Comparison of ENCODE assay signal across 8 cellular contexts in the genomic region with DNA sequence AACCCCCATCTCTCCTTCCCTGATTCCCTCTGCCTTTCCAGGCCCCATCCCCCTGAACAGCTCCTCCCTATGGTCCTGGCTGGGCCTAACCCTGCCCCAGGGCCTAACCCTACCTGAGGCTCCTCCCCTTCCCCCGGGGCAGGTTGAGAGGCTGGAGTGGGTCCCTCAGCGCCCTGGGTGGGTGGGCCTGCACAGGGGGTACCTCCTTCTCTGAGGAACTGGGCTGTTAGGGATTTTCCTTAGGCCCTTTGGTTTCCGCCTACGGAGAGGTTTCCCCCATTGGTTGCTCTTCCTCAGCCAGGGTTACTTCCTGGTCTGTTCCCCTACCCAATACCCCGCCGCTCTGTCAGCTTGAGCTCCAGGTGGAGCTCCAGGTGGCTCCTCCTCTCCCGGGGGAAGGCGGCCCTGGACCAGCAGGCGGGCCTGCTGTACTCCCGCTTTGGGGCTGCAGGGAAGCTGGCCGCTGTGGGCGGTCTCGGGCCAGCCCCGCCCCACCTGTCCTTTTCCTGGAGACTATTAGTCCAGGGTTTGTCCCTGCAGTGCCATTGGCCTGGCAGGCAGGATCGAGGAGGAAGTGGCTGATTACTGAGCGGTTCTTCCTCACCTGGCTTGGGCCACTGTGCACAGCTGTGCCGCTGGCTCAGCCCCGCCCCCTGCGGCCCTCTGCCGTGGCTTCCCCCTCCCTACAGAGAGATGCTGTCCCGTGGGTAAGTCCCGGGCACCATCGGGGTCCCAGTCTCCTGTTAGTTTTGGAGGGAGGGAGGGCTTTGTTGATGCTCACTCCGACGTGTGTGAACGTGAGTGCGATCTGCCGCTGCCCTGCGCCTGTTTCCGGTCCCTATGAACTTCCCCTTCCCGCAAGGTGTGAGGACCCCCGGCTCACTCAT.
DNase-seq lines count a peak whose midpoint lies in the region; ATAC-seq and TF ChIP-seq lines count a peak whose summit lies in the region.

No MANE protein-coding gene starts in this region.

- peak; percentile 95 for DNase-seq in DMS79 treated with DMSO at 0.1 percent for 48 hours (lab: John Stamatoyannopoulos, UW)
- DNase-seq in NCI-H526 (lab: John Stamatoyannopoulos, UW) = peak; percentile 96 to 98
- peak; percentile 88 for DNase-seq in activated naive CD4-positive, alpha-beta T cell treated with anti-CD3 and anti-CD28 coated beads, Interleukin-2, amount 10 ng/mL, durations not matched to agents 7 days and 5 days
- peak; percentile 62 to 80 for DNase-seq in stimulated activated CD4-positive, alpha-beta T cell treated with anti-CD3 and anti-CD28 coated beads, Interleukin-2, amount 100 ng/mL, for 24 hours

- H3K9me3 Mint-ChIP-seq in activated naive CD4-positive, alpha-beta T cell treated with anti-CD3 and anti-CD28 coated beads, Interleukin-2, amount 10 ng/mL, durations not matched to agents 7 days and 5 days = no peaks in the 10 kb centered on the region

- H3K27ac ChIP-seq in HEK293 (ENCODE audit: extremely low read depth, low read depth, low read length) = peak overlapping the region; percentile 50

- peak; percentile 27; the same call in 1 of the 2 replicates for TF ChIP-seq CTCF in HEK293 (tag by site-specific recombination; IDR thresholded peaks at IDR 0.05)

- H3K36me3 Mint-ChIP-seq in activated naive CD4-positive, alpha-beta T cell treated with anti-CD3 and anti-CD28 coated beads, Interleukin-2, amount 10 ng/mL, durations not matched to agents 7 days and 5 days = peaks cover 13% of the 10 kb centered on the region

- peaks cover 0 to 15% of the 10 kb centered on the region in 2 experiments; a peak in 1 of 3 replicates for H3K36me3 ChIP-seq in HEK293 (ENCODE audit: control insufficient read depth in 2 of 2, insufficient read depth in 1 of 2, low read length in 2 of 2)

- H3K4me3 Mint-ChIP-seq in activated naive CD4-positive, alpha-beta T cell treated with anti-CD3 and anti-CD28 coated beads, Interleukin-2, amount 10 ng/mL, durations not matched to agents 7 days and 5 days = peak overlapping the region; percentile 84

- ATAC-seq in GM21717 (IDR thresholded peaks at IDR 0.05; ENCODE audit: unreplicated experiment) = no peak
- no peak for ATAC-seq in GM21515 (IDR thresholded peaks at IDR 0.05; ENCODE audit: unreplicated experiment)

- peak overlapping the region; percentile 53 for H3K4me3 ChIP-seq in HEK293 (ENCODE audit: low read depth, low read length)
- H3K4me3 ChIP-seq in iPS-18c (ENCODE audit: insufficient read depth, low read depth, low read length) = peak overlapping the region; percentile 67

- peaks cover 82% of the 10 kb centered on the region for H3K4me1 Mint-ChIP-seq in activated naive CD4-positive, alpha-beta T cell treated with anti-CD3 and anti-CD28 coated beads, Interleukin-2, amount 10 ng/mL, durations not matched to agents 7 days and 5 days

- peak overlapping the region; percentile 96 for H3K27ac Mint-ChIP-seq in activated naive CD4-positive, alpha-beta T cell treated with anti-CD3 and anti-CD28 coated beads, Interleukin-2, amount 10 ng/mL, durations not matched to agents 7 days and 5 days

- H3K9me3 ChIP-seq in HEK293 (ENCODE audit: control insufficient read depth, insufficient read depth, low read depth, low read length) = no peaks in the 10 kb centered on the region
- H3K9me3 ChIP-seq in iPS-18c (ENCODE audit: control insufficient read depth, insufficient read depth, low read length) = no peaks in the 10 kb centered on the region

- H3K27me3 Mint-ChIP-seq in activated naive CD4-positive, alpha-beta T cell treated with anti-CD3 and anti-CD28 coated beads, Interleukin-2, amount 10 ng/mL, durations not matched to agents 7 days and 5 days = no peaks in the 10 kb centered on the region

- POLR2A ChIA-PET in HEK293 (lab: Yijun Ruan, JAX) = interaction anchor here (0.6 to 4.9 kb wide), 28 partner anchors 9 to 412 kb away, joined by 3 to 99 read pairs (median 5); partner anchors contain the start of genes C1RL, CDCA3, GAPDH and LPCAT3

- peaks cover 14% of the 10 kb centered on the region for H3K4me1 ChIP-seq in HEK293 (ENCODE audit: control insufficient read depth, insufficient read depth, low read length)

- CTCF ChIA-PET in HEK293 (lab: Yijun Ruan, JAX) = interaction anchor here (0.6 to 6.8 kb wide), 17 partner anchors 8 to 198 kb away, joined by 3 to 138 read pairs (median 8); partner anchors contain the start of genes C1R and SPSB2
- CTCF ChIA-PET in activated naive CD4-positive, alpha-beta T cell treated with anti-CD3 and anti-CD28 coated beads, Interleukin-2, amount 10 ng/mL, durations not matched to agents 7 days and 5 days (lab: Charles Lee) = interaction anchor here (1.0 to 16.3 kb wide), 10 partner anchors 8 to 166 kb away, joined by 3 to 491 read pairs (median 10); partner anchors contain the start of genes ATN1 and SPSB2

TF ChIP-seq in HEK293, 187 proteins besides CTCF, POLR2A, EP300 and RAD21 (continues in another document):
- TF ChIP-seq, protein P1, sequence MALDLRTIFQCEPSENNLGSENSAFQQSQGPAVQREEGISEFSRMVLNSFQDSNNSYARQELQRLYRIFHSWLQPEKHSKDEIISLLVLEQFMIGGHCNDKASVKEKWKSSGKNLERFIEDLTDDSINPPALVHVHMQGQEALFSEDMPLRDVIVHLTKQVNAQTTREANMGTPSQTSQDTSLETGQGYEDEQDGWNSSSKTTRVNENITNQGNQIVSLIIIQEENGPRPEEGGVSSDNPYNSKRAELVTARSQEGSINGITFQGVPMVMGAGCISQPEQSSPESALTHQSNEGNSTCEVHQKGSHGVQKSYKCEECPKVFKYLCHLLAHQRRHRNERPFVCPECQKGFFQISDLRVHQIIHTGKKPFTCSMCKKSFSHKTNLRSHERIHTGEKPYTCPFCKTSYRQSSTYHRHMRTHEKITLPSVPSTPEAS (tag by site-specific recombination; IDR thresholded peaks at IDR 0.05) = no peak
- TF ChIP-seq ZNF785 (tag by site-specific recombination; IDR thresholded peaks at IDR 0.05) (no peak), ZNF76 (tag by site-specific recombination; IDR thresholded peaks at IDR 0.05; ENCODE audit: borderline replicate concordance, low read depth) (peak; percentile 40; the same call in 1 of the 2 replicates), SP3 (tag by site-specific recombination; IDR thresholded peaks at IDR 0.05) (peak; percentile 96), ZBTB1 (tag by site-specific recombination; IDR thresholded peaks at IDR 0.05) (no peak), ZNF211 (tag by site-specific recombination; IDR thresholded peaks at IDR 0.05; ENCODE audit: low read depth) (no peak), PBX3 (CRISPR knock-in tag; IDR thresholded peaks at IDR 0.05) (no peak), ELK4 (IDR thresholded peaks at IDR 0.05; ENCODE audit: borderline replicate concordance, low read depth, low read length) (no peak), PRDM1 (tag by site-specific recombination; IDR thresholded peaks at IDR 0.05) (no peak)
- TF ChIP-seq, protein P2, sequence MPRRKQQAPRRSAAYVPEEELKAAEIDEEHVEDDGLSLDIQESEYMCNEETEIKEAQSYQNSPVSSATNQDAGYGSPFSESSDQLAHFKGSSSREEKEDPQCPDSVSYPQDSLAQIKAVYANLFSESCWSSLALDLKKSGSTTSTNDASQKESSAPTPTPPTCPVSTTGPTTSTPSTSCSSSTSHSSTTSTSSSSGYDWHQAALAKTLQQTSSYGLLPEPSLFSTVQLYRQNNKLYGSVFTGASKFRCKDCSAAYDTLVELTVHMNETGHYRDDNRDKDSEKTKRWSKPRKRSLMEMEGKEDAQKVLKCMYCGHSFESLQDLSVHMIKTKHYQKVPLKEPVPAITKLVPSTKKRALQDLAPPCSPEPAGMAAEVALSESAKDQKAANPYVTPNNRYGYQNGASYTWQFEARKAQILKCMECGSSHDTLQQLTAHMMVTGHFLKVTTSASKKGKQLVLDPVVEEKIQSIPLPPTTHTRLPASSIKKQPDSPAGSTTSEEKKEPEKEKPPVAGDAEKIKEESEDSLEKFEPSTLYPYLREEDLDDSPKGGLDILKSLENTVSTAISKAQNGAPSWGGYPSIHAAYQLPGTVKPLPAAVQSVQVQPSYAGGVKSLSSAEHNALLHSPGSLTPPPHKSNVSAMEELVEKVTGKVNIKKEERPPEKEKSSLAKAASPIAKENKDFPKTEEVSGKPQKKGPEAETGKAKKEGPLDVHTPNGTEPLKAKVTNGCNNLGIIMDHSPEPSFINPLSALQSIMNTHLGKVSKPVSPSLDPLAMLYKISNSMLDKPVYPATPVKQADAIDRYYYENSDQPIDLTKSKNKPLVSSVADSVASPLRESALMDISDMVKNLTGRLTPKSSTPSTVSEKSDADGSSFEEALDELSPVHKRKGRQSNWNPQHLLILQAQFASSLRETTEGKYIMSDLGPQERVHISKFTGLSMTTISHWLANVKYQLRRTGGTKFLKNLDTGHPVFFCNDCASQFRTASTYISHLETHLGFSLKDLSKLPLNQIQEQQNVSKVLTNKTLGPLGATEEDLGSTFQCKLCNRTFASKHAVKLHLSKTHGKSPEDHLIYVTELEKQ (tag by site-specific recombination; IDR thresholded peaks at IDR 0.05; ENCODE audit: borderline replicate concordance) = no peak
